Comparison of ENCODE assay signal across 9 cellular contexts in genomic region chr16:23149993-23150364, GRCh38. TPM values are rescaled to one million over a fixed set of nuclear protein-coding genes. Genes with fewer than 3 reads are reported as not detected.
DNase-seq lines count a peak whose midpoint lies in the region; ATAC-seq and TF ChIP-seq lines count a peak whose summit lies in the region.
"Had no signal": no experiment of that assay in that cellular context is flagged by ENCODE, and none has a peak within 500 bp of the region (broad histone marks: within the 10 kb centered on the region; RNA-seq: fewer than 3 reads in every experiment).

No MANE protein-coding gene starts in this region.

- H3K36me3 ChIP-seq in right atrium auricular region (no peaks in the 10 kb centered on the region), breast epithelium (no peaks in the 10 kb centered on the region), vagina (no peaks in the 10 kb centered on the region)

- intact Hi-C loops in left cardiac atrium (cut with DNase I): loop anchor here (5.0 kb wide), 2 partner anchors 43 to 78 kb away; no protein-coding TSS in a partner anchor
- intact Hi-C loops in breast epithelium (cut with DNase I; ENCODE audit: low total_unique reads): no loop called here
- intact Hi-C loops in vagina (cut with DNase I): no loop called here

- H3K9me3 ChIP-seq in right atrium auricular region (no peaks in the 10 kb centered on the region), breast epithelium (no peaks in the 10 kb centered on the region), mononuclear cell (ENCODE audit: low read depth, low read length) (no peaks in the 10 kb centered on the region), vagina (no peaks in the 10 kb centered on the region)

- peak overlapping the region in 1 of 2 donors; percentile 38 for H3K27ac ChIP-seq in right atrium auricular region
- H3K27ac ChIP-seq in breast epithelium: peak overlapping the region; percentile 57 to 96
- peak overlapping the region; percentile 35 for H3K27ac ChIP-seq in vagina

- DNase-seq in right atrium auricular region (ENCODE audit: low spot score) (no peak), left cardiac atrium (no peak), breast epithelium (ENCODE audit: low spot score in 2 of 2) (no peak), vagina (ENCODE audit: extremely low spot score in 2 of 2) (no peak), NCI-H2107 treated with DMSO at 0.1 percent for 48 hours (lab: John Stamatoyannopoulos, UW; ENCODE audit: unreplicated experiment) (no peak)

- H3K4me1 ChIP-seq in right atrium auricular region (peaks cover 0 to 41% of the 10 kb centered on the region in 2 donors), breast epithelium (no peaks in the 10 kb centered on the region), mononuclear cell (ENCODE audit: insufficient read depth, low read length) (peaks cover 18% of the 10 kb centered on the region), vagina (peaks cover 45% of the 10 kb centered on the region)

- TF ChIP-seq CTCF in right atrium auricular region (IDR thresholded peaks at IDR 0.05) (no peak), breast epithelium (IDR thresholded peaks at IDR 0.05) (no peak), vagina (IDR thresholded peaks at IDR 0.05) (no peak)

- ATAC-seq in left cardiac atrium (no peak), HG02623 (IDR thresholded peaks at IDR 0.05; ENCODE audit: unreplicated experiment) (no peak), HG02981 (IDR thresholded peaks at IDR 0.05; ENCODE audit: unreplicated experiment) (no peak)

- H3K27me3 ChIP-seq in right atrium auricular region: no peaks in the 10 kb centered on the region
- no peaks in the 10 kb centered on the region for H3K27me3 ChIP-seq in breast epithelium
- H3K27me3 ChIP-seq in mononuclear cell (ENCODE audit: insufficient read depth, low read length): peaks cover 3% of the 10 kb centered on the region
- no peaks in the 10 kb centered on the region for H3K27me3 ChIP-seq in vagina

- no peak for TF ChIP-seq POLR2A in breast epithelium (IDR thresholded peaks at IDR 0.05)
- TF ChIP-seq POLR2A in vagina (IDR thresholded peaks at IDR 0.05): no peak

- H3K4me3 ChIP-seq in right atrium auricular region (peak overlapping the region; percentile 55 to 69), breast epithelium (peak overlapping the region; percentile 32 to 96 (median 73)), mononuclear cell (ENCODE audit: low read length) (peak overlapping the region; percentile 44), vagina (peak overlapping the region; percentile 44 to 58)

RNA-seq across cellular contexts. Expression of gene USP31, which starts 0.7 kb away (rescaled TPM):
- total RNA-seq in right atrium auricular region (10 to 100 TPM; 19.7 to 29.0 TPM), left cardiac atrium (10 to 100 TPM; 24.0 to 31.1 TPM), breast epithelium (10 to 100 TPM in 2 of 3 donors, 1 to 10 TPM in 1; 6.7 to 40.7 (median 21.0) TPM), mononuclear cell (2.5 TPM), vagina (32.2 TPM)

RNA-seq across cellular contexts. Expression of gene SCNN1G, which starts 32.6 kb away (rescaled TPM):
- total RNA-seq in right atrium auricular region (not detected), left cardiac atrium (under 1 TPM in 1 of 2 donors, not detected in 1; 0.13 TPM), breast epithelium (1 to 10 TPM in 2 of 3 donors, not detected in 1; 2.0 to 8.8 TPM), mononuclear cell (not detected), vagina (26.5 TPM)
- total RNA-seq: G401 had no signal

Comparison
In these comparisons a context has a peak if more than half of its experiments do, and no peak if none do; other contexts are left out.
1. intact Hi-C loops: an anchor here in left cardiac atrium (5.0 kb wide); none called in breast epithelium and vagina.